8 cellular contexts compared by ENCODE assay signal in genomic region chr5:177445052-177446016, GRCh38. TPM values are rescaled to one million over a fixed set of nuclear protein-coding genes. Genes with fewer than 3 reads are reported as not detected.
DNase-seq lines count a peak whose midpoint lies in the region; ATAC-seq and TF ChIP-seq lines count a peak whose summit lies in the region.
"Had no signal": no experiment of that assay in that cellular context is flagged by ENCODE, and none has a peak within 500 bp of the region (broad histone marks: within the 10 kb centered on the region; RNA-seq: fewer than 3 reads in every experiment).

No MANE protein-coding gene starts in this region.

- intact Hi-C loops in transverse colon (cut with DNase I; ENCODE audit: low total_unique reads), result loop anchor here (2.0 kb wide), 1 partner anchor 43 kb away; no protein-coding TSS in a partner anchor

- H3K36me3 ChIP-seq in KOPT-K1 (ENCODE audit: insufficient read depth, low read length), result peaks cover 35% of the 10 kb centered on the region; the same call in 1 of the 2 replicates
- H3K36me3 ChIP-seq in neutrophil, result peaks cover 47% of the 10 kb centered on the region
- H3K36me3 ChIP-seq in transverse colon, result peaks cover 0 to 10% (median 4%) of the 10 kb centered on the region in 4 donors

- H3K4me3 ChIP-seq in GM12875 (ENCODE audit: low read depth, low read length) (peak overlapping the region; percentile 70), neutrophil (ENCODE audit: low read depth in 1 of 2, low read length in 1 of 2) (peak overlapping the region in 1 of 2 experiments; percentile 68), transverse colon (no peak overlapping the region)

- peak overlapping the region; percentile 79 for H3K27ac Mint-ChIP-seq in activated naive CD8-positive, alpha-beta T cell treated with anti-CD3 and anti-CD28 coated beads, Interleukin-2, amount 50 U/mL, for 24 hours

- in situ Hi-C loops in transverse colon (cut with MboI; ENCODE audit: low pct_ligation_motif_present in 1 of 4, low pct_unique_long_range_greater_than_20kb in 1 of 4, low sequenced_read_pairs in 3 of 4), result loop anchor here in 2 of 4 donors (5.0 to 10.0 kb wide), 2 partner anchors 51 to 53 kb away; no protein-coding TSS in a partner anchor

- H3K4me1 ChIP-seq in neutrophil (ENCODE audit: control insufficient read depth in 1 of 2, insufficient read depth in 1 of 2, low read depth in 1 of 2, low read length in 1 of 2), result peaks cover 60 to 75% of the 10 kb centered on the region in 2 experiments
- peaks cover 18 to 22% (median 20%) of the 10 kb centered on the region in 4 donors for H3K4me1 ChIP-seq in transverse colon

- H3K4me1 Mint-ChIP-seq in activated naive CD8-positive, alpha-beta T cell treated with anti-CD3 and anti-CD28 coated beads, Interleukin-2, amount 50 U/mL, for 24 hours, result peaks cover 58% of the 10 kb centered on the region

- ATAC-seq in activated naive CD8-positive, alpha-beta T cell treated with anti-CD3 and anti-CD28 coated beads, Interleukin-2, amount 50 U/mL, for 24 hours, result no peak
- no peak for ATAC-seq in GM19395 (IDR thresholded peaks at IDR 0.05; ENCODE audit: unreplicated experiment)

- no peak for TF ChIP-seq CTCF in GM12875 (IDR thresholded peaks at IDR 0.05; ENCODE audit: borderline replicate concordance, insufficient read depth, low read depth, low read length)
- no peak for TF ChIP-seq CTCF in neutrophil (IDR thresholded peaks at IDR 0.05)
- TF ChIP-seq CTCF in transverse colon (IDR thresholded peaks at IDR 0.05), result no peak

- peak overlapping the region; percentile 53 for H3K27ac ChIP-seq in KOPT-K1 (ENCODE audit: low read depth, low read length, poor library complexity, severe bottlenecking)
- H3K27ac ChIP-seq in neutrophil, result peak overlapping the region; percentile 98
- peak overlapping the region in 1 of 4 donors; percentile 51 for H3K27ac ChIP-seq in transverse colon

- WGBS in transverse colon (ENCODE audit: low coverage in 1 of 2), 2 donors, result 3 to 29% methylated on average over 5 to 15 of the region's 15 CpGs

- no peak for TF ChIP-seq POLR2A in transverse colon (IDR thresholded peaks at IDR 0.05)

- H3K27me3 ChIP-seq in neutrophil (peaks cover 19% of the 10 kb centered on the region), transverse colon (peaks cover 23% of the 10 kb centered on the region)

- no peaks in the 10 kb centered on the region for H3K9me3 Mint-ChIP-seq in activated naive CD8-positive, alpha-beta T cell treated with anti-CD3 and anti-CD28 coated beads, Interleukin-2, amount 50 U/mL, for 24 hours

- TF ChIP-seq EP300 in transverse colon (IDR thresholded peaks at IDR 0.05; ENCODE audit: low read depth), result no peak

- peaks cover 9% of the 10 kb centered on the region for H3K36me3 Mint-ChIP-seq in activated naive CD8-positive, alpha-beta T cell treated with anti-CD3 and anti-CD28 coated beads, Interleukin-2, amount 50 U/mL, for 24 hours (ENCODE audit: low read depth)

- peak overlapping the region; percentile 71 for H3K4me3 Mint-ChIP-seq in activated naive CD8-positive, alpha-beta T cell treated with anti-CD3 and anti-CD28 coated beads, Interleukin-2, amount 50 U/mL, for 24 hours

- H3K9me3 ChIP-seq in KOPT-K1 (ENCODE audit: insufficient read depth, low read length, poor library complexity, severe bottlenecking) (no peaks in the 10 kb centered on the region), neutrophil (no peaks in the 10 kb centered on the region), transverse colon (no peaks in the 10 kb centered on the region)
- H3K9me3 ChIP-seq: left lung had no signal

- H3K27me3 Mint-ChIP-seq in activated naive CD8-positive, alpha-beta T cell treated with anti-CD3 and anti-CD28 coated beads, Interleukin-2, amount 50 U/mL, for 24 hours, result no peaks in the 10 kb centered on the region

- DNase-seq in activated naive CD8-positive, alpha-beta T cell treated with anti-CD3 and anti-CD28 coated beads, Interleukin-2, amount 50 U/mL, for 24 hours, result no peak
- DNase-seq in transverse colon (no peak), activated gamma-delta T cell (lab: John Stamatoyannopoulos, UW) (no peak)

RNA-seq across cellular contexts. Expression of gene PRR7, which starts 1.3 kb away (rescaled TPM):
- total RNA-seq in transverse colon, result 1 to 10 TPM in 3 of 4 donors, not detected in 1; 2.1 to 5.0 (median 2.5) TPM

RNA-seq across cellular contexts. Expression of gene GRK6, which starts 18.9 kb away (rescaled TPM):
- 10 to 100 TPM; 21.5 to 40.5 (median 36.4) TPM for total RNA-seq in transverse colon

RNA-seq across cellular contexts. Expression of gene DBN1, which starts 28.1 kb away (rescaled TPM):
- 100 to 1,000 TPM in 1 of 4 donors, 10 to 100 TPM in 3; 10.1 to 201 (median 17.4) TPM for total RNA-seq in transverse colon

RNA-seq across cellular contexts. Expression of gene F12, which starts 36.0 kb away (rescaled TPM):
- 10 to 100 TPM in 1 of 4 donors, 1 to 10 TPM in 3; 2.6 to 20.1 (median 5.6) TPM for total RNA-seq in transverse colon

RNA-seq across cellular contexts. Expression of gene PFN3, which starts 44.9 kb away (rescaled TPM):
- not detected for total RNA-seq in transverse colon
- total RNA-seq: left lung had no signal
